In genomic region chr11:130719516-130719915, GRCh38 we compare ENCODE assay signal across 13 cellular contexts.
DNase-seq lines count a peak whose midpoint lies in the region; ATAC-seq and TF ChIP-seq lines count a peak whose summit lies in the region.
"Had no signal": no experiment of that assay in that cellular context is flagged by ENCODE, and none has a peak within 500 bp of the region (broad histone marks: within the 10 kb centered on the region; RNA-seq: fewer than 3 reads in every experiment).

No MANE protein-coding gene starts in this region.

- H3K4me1 Mint-ChIP-seq in progenitor cell of endocrine pancreas (ENCODE audit: low read depth): peaks cover 7% of the 10 kb centered on the region
- H3K4me1 Mint-ChIP-seq: endodermal cell had no signal

- no peak overlapping the region for H3K4me3 Mint-ChIP-seq in progenitor cell of endocrine pancreas (ENCODE audit: low read depth)
- H3K4me3 Mint-ChIP-seq: endodermal cell had no signal

- peaks cover 29% of the 10 kb centered on the region for H3K27me3 Mint-ChIP-seq in progenitor cell of endocrine pancreas

- no peaks in the 10 kb centered on the region for H3K36me3 Mint-ChIP-seq in progenitor cell of endocrine pancreas (ENCODE audit: insufficient read depth)

- H3K9me3 Mint-ChIP-seq in progenitor cell of endocrine pancreas (ENCODE audit: low read depth): no peaks in the 10 kb centered on the region
- H3K9me3 Mint-ChIP-seq: endodermal cell had no signal

- TF ChIP-seq CTCF in progenitor cell of endocrine pancreas (IDR thresholded peaks at IDR 0.05; ENCODE audit: unreplicated experiment) (no peak), GM20000 (IDR thresholded peaks at IDR 0.05; ENCODE audit: extremely low read depth, missing control alignments) (no peak)

- no peak for ATAC-seq in GM18502 (IDR thresholded peaks at IDR 0.05; ENCODE audit: poor library complexity, unreplicated experiment)
- ATAC-seq in HG02870 (IDR thresholded peaks at IDR 0.05; ENCODE audit: unreplicated experiment): no peak

- peak overlapping the region; percentile 97 for H3K27ac Mint-ChIP-seq in progenitor cell of endocrine pancreas
- H3K27ac Mint-ChIP-seq: endodermal cell had no signal

- DNase-seq in EL (peak; percentile 78), astrocyte of the hippocampus (ENCODE audit: low read depth, low spot score) (peak; percentile 92), glomerular visceral epithelial cell (ENCODE audit: extremely low spot score) (peak; percentile 74), progenitor cell of endocrine pancreas (ENCODE audit: low spot score, unreplicated experiment) (no peak), GM20000 (ENCODE audit: low spot score) (no peak), mucosa of gallbladder (ENCODE audit: low spot score) (no peak)
- DNase-seq: activated CD4-positive, alpha-beta T cell treated with anti-CD3 and anti-CD28 coated beads for 1 hour; activated CD8-positive, alpha-beta memory T cell treated with anti-CD3 and anti-CD28 coated beads, Interleukin-2, amount 50 U/mL, for 48 hours; activated naive CD4-positive, alpha-beta T cell treated with Interleukin-2 at 50 U/mL for 16 hours; caudate nucleus had no signal

Comparison
In these comparisons a context has a peak if more than half of its experiments do, and no peak if none do; other contexts are left out.
1. DNase-seq: peak in EL (single experiment), astrocyte of the hippocampus (single experiment) and glomerular visceral epithelial cell (single experiment); none in progenitor cell of endocrine pancreas (single experiment), GM20000 (single experiment) and mucosa of gallbladder (single experiment).